In genomic region chr1:58802640-58803476, GRCh38 we compare ENCODE assay signal across 18 cellular contexts. TPM values are rescaled to one million over a fixed set of nuclear protein-coding genes. Genes with fewer than 3 reads are reported as not detected.
DNase-seq lines count a peak whose midpoint lies in the region; ATAC-seq, FAIRE-seq and TF ChIP-seq lines count a peak whose summit lies in the region.
"Had no signal": no experiment of that assay in that cellular context is flagged by ENCODE, and none has a peak within 500 bp of the region (broad histone marks: within the 10 kb centered on the region; RNA-seq: fewer than 3 reads in every experiment).

No MANE protein-coding gene starts in this region.

- H3K4me2 ChIP-seq in A549 (no peak overlapping the region), Karpas-422 (ENCODE audit: low read depth, low read length, poor library complexity, severe bottlenecking) (no peak overlapping the region)

- H3K36me3 ChIP-seq in Karpas-422 (ENCODE audit: insufficient read depth, low read length): no peaks in the 10 kb centered on the region
- no peaks in the 10 kb centered on the region for H3K36me3 ChIP-seq in left lung
- H3K36me3 ChIP-seq: thoracic aorta, WERI-Rb-1 had no signal

- no peaks in the 10 kb centered on the region for H3K27me3 ChIP-seq in Karpas-422 (ENCODE audit: low read length)
- no peaks in the 10 kb centered on the region for H3K27me3 ChIP-seq in left lung

- ATAC-seq in A549: no peak
- peak; percentile 66 for ATAC-seq in left lobe of liver
- no peak for ATAC-seq in HG03108 (IDR thresholded peaks at IDR 0.05; ENCODE audit: unreplicated experiment)
- ATAC-seq in left lung: no peak
- ATAC-seq: naive thymus-derived CD4-positive, alpha-beta T cell had no signal

- TF ChIP-seq CTCF in A549 (IDR thresholded peaks at IDR 0.05) (no peak), left lung (IDR thresholded peaks at IDR 0.05) (no peak)

- no peaks in the 10 kb centered on the region for H3K9me2 ChIP-seq in Karpas-422 (replicated peaks; ENCODE audit: insufficient read depth, low read length)

- no peak for TF ChIP-seq POLR2A in A549 (IDR thresholded peaks at IDR 0.05; ENCODE audit: low read length)

- no peak overlapping the region for H3K9ac ChIP-seq in Karpas-422 (ENCODE audit: low read length)

- CTCF ChIA-PET in A549 (lab: Yijun Ruan, JAX): interaction anchor here (0.6 kb wide), 1 partner anchor 15 kb away, joined by 3 read pairs; no protein-coding TSS in a partner anchor

- no peak for FAIRE-seq in A549 (lab: Jason Lieb, UNC)
- FAIRE-seq: GM12892 had no signal

- WGBS in A549 (ENCODE audit: missing lambda C conversion rate): 64% methylated on average over 5 of the region's 5 CpGs

- H3K27ac ChIP-seq in A549 (no peak overlapping the region), Karpas-422 (ENCODE audit: low read length) (no peak overlapping the region), left lung (no peak overlapping the region)
- H3K27ac ChIP-seq: thoracic aorta, WERI-Rb-1 had no signal

- H3K9me3 ChIP-seq in A549 (no peaks in the 10 kb centered on the region), Karpas-422 (ENCODE audit: low read length) (no peaks in the 10 kb centered on the region), left lung (no peaks in the 10 kb centered on the region)
- H3K9me3 ChIP-seq: thoracic aorta had no signal

- POLR2A ChIA-PET in A549 (lab: Yijun Ruan, JAX): no interaction called here

- intact Hi-C loops in left lung (cut with DNase I): no loop called here

- H3K79me2 ChIP-seq in Karpas-422 (ENCODE audit: low read length): no peaks in the 10 kb centered on the region

- H3K4me3 ChIP-seq in A549 (no peak overlapping the region), Karpas-422 (ENCODE audit: low read length) (no peak overlapping the region), left lung (no peak overlapping the region)
- H3K4me3 ChIP-seq: thoracic aorta had no signal

- H2AFZ ChIP-seq in Karpas-422 (ENCODE audit: low read length): no peak overlapping the region

- no peaks in the 10 kb centered on the region for H3K4me1 ChIP-seq in A549
- no peaks in the 10 kb centered on the region for H3K4me1 ChIP-seq in Karpas-422 (ENCODE audit: low read length)
- no peaks in the 10 kb centered on the region for H3K4me1 ChIP-seq in left lung

- TF ChIP-seq EP300 in A549 (IDR thresholded peaks at IDR 0.05): no peak

- no peak for DNase-seq in A549 (ENCODE audit: low read depth in 1 of 2, low spot score in 1 of 2)
- DNase-seq in Karpas-422: peak; percentile 29
- peak; percentile 44 for DNase-seq in NCI-H774 (lab: John Stamatoyannopoulos, UW)
- DNase-seq in left lobe of liver (ENCODE audit: low spot score): no peak
- no peak for DNase-seq in AML-193 (lab: John Stamatoyannopoulos, UW)
- DNase-seq in DMS79 treated with DMSO at 0.1 percent for 48 hours (lab: John Stamatoyannopoulos, UW): no peak
- no peak for DNase-seq in left lung
- DNase-seq: activated CD4-positive, alpha-beta T cell treated with anti-CD3 and anti-CD28 coated beads, Interleukin-2, amount 50 U/mL, for 48 hours; activated gamma-delta T cell; DMS79; foreskin fibroblast; KBM-7; naive thymus-derived CD4-positive, alpha-beta T cell; NCI-H2171 treated with DMSO at 0.1 percent for 48 hours; WERI-Rb-1 had no signal

- TF ChIP-seq RAD21 in A549 (conservative IDR thresholded peaks at IDR 0.05 in 1 of 2, IDR thresholded peaks at IDR 0.05 in 1 of 2): no peak

- H4K20me1 ChIP-seq in Karpas-422 (ENCODE audit: insufficient read depth, low read depth, low read length): no peaks in the 10 kb centered on the region

TF ChIP-seq in A549, 52 proteins besides CTCF, POLR2A, EP300 and RAD21:
- TF ChIP-seq RFX5 (IDR thresholded peaks at IDR 0.05): 0 out of 2 replicates have a peak, but pooled peaks have one; percentile 54
- TF ChIP-seq ZNF302 (CRISPR knock-in tag; IDR thresholded peaks at IDR 0.05): no peak

RNA-seq across cellular contexts. Expression of gene JUN, which starts 19.0 kb away (rescaled TPM):
- polyA plus RNA-seq in A549 (2011; rRNA removed) (32.6 and 59.8 TPM in 2 replicates), A549 (2017; fragmentation: RNase III; extraction: RNeasy Plus Mini Kit Qiagen cat#74134 plus additional on column Dnase treatment) (23.3 to 27.4 TPM (median 23.3 TPM) in 3 replicates)
- 60.3 and 71.5 TPM in 2 replicates for polyA plus RNA-seq in A549 (2012; cell fraction: cytosol; rRNA removed)
- 96.1 and 156 TPM in 2 replicates for polyA plus RNA-seq in A549 (2012; cell fraction: nucleus; rRNA removed)
- 47.1 and 53.4 TPM in 2 replicates for polyA minus RNA-seq in A549 (2011; rRNA and poly(A)+ RNA removed)
- 2.1 and 5.4 TPM in 2 replicates for total RNA-seq in Karpas-422 (2014; rRNA removed; shearing (Covaris generic); ENCODE audit: low replicate concordance)
- total RNA-seq in left lobe of liver (12.4 TPM), left lung (100 to 1,000 TPM; 102 to 135 TPM)

Comparison
In these comparisons a context has a peak if more than half of its experiments do, and no peak if none do; other contexts are left out.
1. DNase-seq: peak in Karpas-422 (single experiment) and NCI-H774 (single experiment); none in A549 (0 of 2), left lobe of liver (single experiment), AML-193 (0 of 2), DMS79 treated with DMSO at 0.1 percent for 48 hours (single experiment) and left lung (0 of 2).